Comparison of ENCODE assay signal across 19 cellular contexts in the genomic region with DNA sequence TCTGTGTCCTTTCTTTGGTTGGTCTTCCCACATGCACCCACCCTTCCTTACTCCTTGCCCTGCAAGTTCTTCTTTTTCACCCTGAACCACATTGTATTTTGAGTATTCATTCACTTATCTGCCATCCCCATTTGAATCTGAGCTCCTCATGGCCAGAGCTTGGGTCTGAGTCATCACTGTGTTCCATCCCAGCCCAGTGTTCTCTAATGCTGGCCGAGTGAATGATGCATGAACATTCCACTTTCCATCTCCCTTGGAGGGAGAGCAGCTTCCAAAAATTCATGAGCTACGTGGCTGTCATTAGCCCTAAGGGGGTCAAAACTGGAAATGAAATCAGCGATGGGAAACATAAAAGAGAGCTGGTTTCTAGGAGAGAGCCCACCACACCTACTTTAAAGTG.
DNase-seq lines count a peak whose midpoint lies in the region.
"Had no signal": no experiment of that assay in that cellular context is flagged by ENCODE, and none has a peak within 500 bp of the region (broad histone marks: within the 10 kb centered on the region; RNA-seq: fewer than 3 reads in every experiment).

No MANE protein-coding gene starts in this region.

- H3K9me3 ChIP-seq in MG63 (peaks cover 2% of the 10 kb centered on the region; the same call in 1 of the 2 replicates), mesenchymal stem cell (ENCODE audit: control insufficient read depth, low read length) (peaks cover 8% of the 10 kb centered on the region)
- H3K9me3 ChIP-seq: psoas muscle had no signal

- H3K4me3 ChIP-seq in MG63 (no peak overlapping the region), mesenchymal stem cell (ENCODE audit: insufficient read depth in 1 of 2, low read depth in 1 of 2, low read length in 2 of 2) (peak overlapping the region in 1 of 2 experiments; percentile 3)
- H3K4me3 ChIP-seq: dorsolateral prefrontal cortex, psoas muscle had no signal

- no peaks in the 10 kb centered on the region for H3K36me3 ChIP-seq in MG63
- no peaks in the 10 kb centered on the region for H3K36me3 ChIP-seq in mesenchymal stem cell (ENCODE audit: control insufficient read depth in 1 of 2, insufficient read depth in 2 of 2, low read depth in 1 of 2, low read length in 2 of 2)

- H3K27ac ChIP-seq in mesenchymal stem cell (ENCODE audit: low read length, poor library complexity, severe bottlenecking) = no peak overlapping the region
- H3K27ac ChIP-seq: dorsolateral prefrontal cortex, psoas muscle had no signal

- no peaks in the 10 kb centered on the region for H3K4me1 ChIP-seq in mesenchymal stem cell (ENCODE audit: control insufficient read depth, insufficient read depth, low read depth, low read length)
- H3K4me1 ChIP-seq: psoas muscle had no signal

- WGBS in mesenchymal stem cell = 57% methylated on average over 3 of the region's 3 CpGs

- H3K27me3 ChIP-seq in MG63 = no peaks in the 10 kb centered on the region
- no peaks in the 10 kb centered on the region for H3K27me3 ChIP-seq in mesenchymal stem cell (ENCODE audit: control insufficient read depth in 1 of 2, insufficient read depth in 1 of 2, low read length in 2 of 2)

- no peak overlapping the region for H4K8ac ChIP-seq in mesenchymal stem cell (ENCODE audit: low read length)

- no peak overlapping the region for H2BK15ac ChIP-seq in mesenchymal stem cell (ENCODE audit: low read depth, poor library complexity, severe bottlenecking)

- H3K14ac ChIP-seq in mesenchymal stem cell (ENCODE audit: low read length in 2 of 2) = no peak overlapping the region

- no peak overlapping the region for H3K18ac ChIP-seq in mesenchymal stem cell (ENCODE audit: low read depth in 1 of 2, low read length in 2 of 2)

- no peak overlapping the region for H3K4me2 ChIP-seq in mesenchymal stem cell (ENCODE audit: low read length, poor library complexity, severe bottlenecking)

- peak overlapping the region; percentile 65 for H3K9ac ChIP-seq in mesenchymal stem cell (ENCODE audit: low read length)

- H2BK120ac ChIP-seq in mesenchymal stem cell (ENCODE audit: low read depth, low read length) = no peak overlapping the region

- no peaks in the 10 kb centered on the region for H3K79me1 ChIP-seq in mesenchymal stem cell (replicated peaks; ENCODE audit: low read length, poor library complexity, severe bottlenecking)

- H2AFZ ChIP-seq in mesenchymal stem cell (ENCODE audit: low read depth, low read length) = no peak overlapping the region

- no peak overlapping the region for H3K4ac ChIP-seq in mesenchymal stem cell (ENCODE audit: low read depth in 1 of 2, low read length in 2 of 2)

- H2BK5ac ChIP-seq in mesenchymal stem cell (ENCODE audit: low read depth, low read length, poor library complexity, severe bottlenecking) = no peak overlapping the region

- peak; percentile 91 for DNase-seq in EH (ENCODE audit: low read depth)
- DNase-seq in MG63 = peak; percentile 77
- peak; percentile 26 for DNase-seq in dedifferentiated amniotic fluid mesenchymal stem cell (ENCODE audit: extremely low spot score)
- peak; percentile 17 for DNase-seq in mesenchymal stem cell
- DNase-seq in ureter (ENCODE audit: low spot score) = no peak
- no peak for DNase-seq in cerebellar nuclear complex (lab: John Stamatoyannopoulos, UW)
- no peak for DNase-seq in SKM-1 (lab: John Stamatoyannopoulos, UW; ENCODE audit: unreplicated experiment)
- no peak for DNase-seq in NCI-H1694 (lab: John Stamatoyannopoulos, UW)
- DNase-seq: activated CD4-positive, CD25-positive, alpha-beta regulatory T cell; activated CD8-positive, alpha-beta memory T cell treated with anti-CD3 and anti-CD28 coated beads, Interleukin-2, amount 50 U/mL, for 4 hours; activated naive CD8-positive, alpha-beta T cell treated with anti-CD3 and anti-CD28 coated beads, Interleukin-2, amount 10 ng/mL, durations not matched to agents 7 days and 5 days; DMS79; dorsolateral prefrontal cortex; immature natural killer cell; NCI-H1105; NCI-H345; psoas muscle; stimulated activated CD4-positive, alpha-beta T cell treated with anti-CD3 and anti-CD28 coated beads, Interleukin-1b, Interleukin-23, amount 100 ng/mL, for 48 hours; SW 1271 had no signal

- H2AK5ac ChIP-seq in mesenchymal stem cell (ENCODE audit: low read length, severe bottlenecking) = no peak overlapping the region

- no peak overlapping the region for H2BK12ac ChIP-seq in mesenchymal stem cell (ENCODE audit: low read length in 2 of 2)

- no peak overlapping the region for H3K23ac ChIP-seq in mesenchymal stem cell (ENCODE audit: low read length in 2 of 2)

- no peak overlapping the region for H4K91ac ChIP-seq in mesenchymal stem cell (ENCODE audit: low read length)

Comparison
In these comparisons a context has a peak if more than half of its experiments do, and no peak if none do; other contexts are left out.
1. DNase-seq: peak in EH (single experiment), MG63 (single experiment), dedifferentiated amniotic fluid mesenchymal stem cell (single experiment) and mesenchymal stem cell (single experiment); none in ureter (single experiment), cerebellar nuclear complex (0 of 2), SKM-1 (single experiment) and NCI-H1694 (single experiment).